ENCODE assay signal across 1 cellular context in the genomic region with DNA sequence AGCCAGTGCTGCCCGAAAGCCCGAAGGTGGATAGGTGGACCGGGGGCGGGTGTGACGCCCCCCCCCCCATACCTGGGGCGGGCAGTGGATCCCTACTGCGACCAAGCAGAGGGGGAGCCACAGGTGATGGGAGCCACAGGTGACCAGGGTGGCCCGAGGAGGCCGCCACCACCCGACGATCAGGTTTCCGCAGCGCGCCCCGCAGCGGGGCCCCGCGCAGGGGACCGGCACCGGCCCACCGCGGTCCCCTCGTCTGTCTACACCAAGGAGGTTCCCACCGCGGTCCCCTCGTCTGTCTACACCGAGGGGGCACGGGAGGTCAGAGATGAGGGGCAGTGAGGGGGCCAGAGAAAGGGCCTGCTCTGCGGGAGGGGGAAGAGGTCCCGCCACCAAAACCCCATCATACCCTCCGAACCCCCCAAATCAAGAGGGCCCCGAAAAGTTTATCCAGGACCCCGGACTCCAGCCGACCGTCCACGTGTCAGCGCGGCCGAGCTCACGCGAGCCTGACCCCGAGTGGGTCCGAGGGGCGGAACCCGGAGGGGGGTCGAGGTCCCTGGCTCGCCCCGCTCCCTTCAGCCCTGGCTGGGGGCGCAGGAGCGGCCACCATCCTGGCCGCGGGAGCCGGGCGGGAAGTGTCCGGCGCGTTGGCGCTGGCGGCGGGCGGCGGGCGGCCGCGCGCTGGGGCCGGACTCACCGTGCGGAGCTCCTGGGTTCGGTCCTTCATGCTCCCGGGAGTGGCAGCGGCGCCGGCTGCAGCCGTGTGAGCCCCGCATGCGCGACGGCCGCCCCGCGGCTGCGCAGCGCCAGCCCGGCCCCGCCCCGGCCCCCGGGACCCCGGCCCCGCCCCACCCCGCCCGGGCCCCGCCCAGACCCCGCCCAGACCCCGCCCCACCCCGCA.
TF ChIP-seq lines count a peak whose summit lies in the region.

A gene (minus strand): TSS at position 765 of the 901 bp plus-strand sequence. CDS start 38 bp downstream, at position 727.

TF ChIP-seq in HepG2, 621 proteins besides CTCF, POLR2A, EP300 and RAD21 (continued from another document and continues in another):
- TF ChIP-seq SAP130 (CRISPR knock-in tag; IDR thresholded peaks at IDR 0.05; ENCODE audit: low read depth), result 0 out of 2 replicates have a peak, but pooled peaks have one; percentile 31
- no peak for TF ChIP-seq MTF2 (CRISPR knock-in tag; IDR thresholded peaks at IDR 0.05; ENCODE audit: borderline replicate concordance)
- peak; percentile 37; the same call in 1 of the 2 replicates for TF ChIP-seq SALL2 (CRISPR knock-in tag; IDR thresholded peaks at IDR 0.05)
- peak; percentile 69; the same call in 1 of the 2 replicates for TF ChIP-seq ZNF547 (CRISPR knock-in tag; IDR thresholded peaks at IDR 0.05)
- TF ChIP-seq HNF4G (IDR thresholded peaks at IDR 0.05; ENCODE audit: borderline replicate concordance, low read depth, low read length), result no peak
- TF ChIP-seq HNF4G (CRISPR knock-in tag; IDR thresholded peaks at IDR 0.05; ENCODE audit: borderline replicate concordance, low read depth), result 0 out of 2 replicates have a peak, but pooled peaks have one; percentile 28
- TF ChIP-seq ZNF883 (CRISPR knock-in tag; IDR thresholded peaks at IDR 0.05; ENCODE audit: not compliant biosample characterization), result no peak
- TF ChIP-seq FOXK2 (IDR thresholded peaks at IDR 0.05), result no peak
- 0 out of 2 replicates have a peak, but pooled peaks have one; percentile 30 for TF ChIP-seq ZNF563 (CRISPR knock-in tag; IDR thresholded peaks at IDR 0.05)
- TF ChIP-seq, protein P1, sequence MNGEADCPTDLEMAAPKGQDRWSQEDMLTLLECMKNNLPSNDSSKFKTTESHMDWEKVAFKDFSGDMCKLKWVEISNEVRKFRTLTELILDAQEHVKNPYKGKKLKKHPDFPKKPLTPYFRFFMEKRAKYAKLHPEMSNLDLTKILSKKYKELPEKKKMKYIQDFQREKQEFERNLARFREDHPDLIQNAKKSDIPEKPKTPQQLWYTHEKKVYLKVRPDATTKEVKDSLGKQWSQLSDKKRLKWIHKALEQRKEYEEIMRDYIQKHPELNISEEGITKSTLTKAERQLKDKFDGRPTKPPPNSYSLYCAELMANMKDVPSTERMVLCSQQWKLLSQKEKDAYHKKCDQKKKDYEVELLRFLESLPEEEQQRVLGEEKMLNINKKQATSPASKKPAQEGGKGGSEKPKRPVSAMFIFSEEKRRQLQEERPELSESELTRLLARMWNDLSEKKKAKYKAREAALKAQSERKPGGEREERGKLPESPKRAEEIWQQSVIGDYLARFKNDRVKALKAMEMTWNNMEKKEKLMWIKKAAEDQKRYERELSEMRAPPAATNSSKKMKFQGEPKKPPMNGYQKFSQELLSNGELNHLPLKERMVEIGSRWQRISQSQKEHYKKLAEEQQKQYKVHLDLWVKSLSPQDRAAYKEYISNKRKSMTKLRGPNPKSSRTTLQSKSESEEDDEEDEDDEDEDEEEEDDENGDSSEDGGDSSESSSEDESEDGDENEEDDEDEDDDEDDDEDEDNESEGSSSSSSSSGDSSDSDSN (CRISPR knock-in tag; IDR thresholded peaks at IDR 0.05), result peak; percentile 46; the same call in 1 of the 2 replicates
- TF ChIP-seq, protein P2, sequence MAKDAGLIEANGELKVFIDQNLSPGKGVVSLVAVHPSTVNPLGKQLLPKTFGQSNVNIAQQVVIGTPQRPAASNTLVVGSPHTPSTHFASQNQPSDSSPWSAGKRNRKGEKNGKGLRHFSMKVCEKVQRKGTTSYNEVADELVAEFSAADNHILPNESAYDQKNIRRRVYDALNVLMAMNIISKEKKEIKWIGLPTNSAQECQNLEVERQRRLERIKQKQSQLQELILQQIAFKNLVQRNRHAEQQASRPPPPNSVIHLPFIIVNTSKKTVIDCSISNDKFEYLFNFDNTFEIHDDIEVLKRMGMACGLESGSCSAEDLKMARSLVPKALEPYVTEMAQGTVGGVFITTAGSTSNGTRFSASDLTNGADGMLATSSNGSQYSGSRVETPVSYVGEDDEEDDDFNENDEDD (CRISPR knock-in tag; IDR thresholded peaks at IDR 0.05; ENCODE audit: borderline replicate concordance), result 0 out of 2 replicates have a peak, but pooled peaks have one; percentile 5
- 0 out of 2 replicates have a peak, but pooled peaks have one; percentile 60 for TF ChIP-seq ZNF572 (CRISPR knock-in tag; IDR thresholded peaks at IDR 0.05)
- 0 out of 2 replicates have a peak, but pooled peaks have one; percentile 6 for TF ChIP-seq HNRNPL (IDR thresholded peaks at IDR 0.05; ENCODE audit: low read depth, low read length)
- TF ChIP-seq ZNF121 (CRISPR knock-in tag; IDR thresholded peaks at IDR 0.05), result no peak
- TF ChIP-seq, protein P3, sequence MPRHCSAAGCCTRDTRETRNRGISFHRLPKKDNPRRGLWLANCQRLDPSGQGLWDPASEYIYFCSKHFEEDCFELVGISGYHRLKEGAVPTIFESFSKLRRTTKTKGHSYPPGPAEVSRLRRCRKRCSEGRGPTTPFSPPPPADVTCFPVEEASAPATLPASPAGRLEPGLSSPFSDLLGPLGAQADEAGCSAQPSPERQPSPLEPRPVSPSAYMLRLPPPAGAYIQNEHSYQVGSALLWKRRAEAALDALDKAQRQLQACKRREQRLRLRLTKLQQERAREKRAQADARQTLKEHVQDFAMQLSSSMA (CRISPR knock-in tag; IDR thresholded peaks at IDR 0.05), result no peak
- no peak for TF ChIP-seq ZNF205 (CRISPR knock-in tag; IDR thresholded peaks at IDR 0.05)
- TF ChIP-seq PITX1 (CRISPR knock-in tag; IDR thresholded peaks at IDR 0.05), result no peak
- TF ChIP-seq, protein P4, sequence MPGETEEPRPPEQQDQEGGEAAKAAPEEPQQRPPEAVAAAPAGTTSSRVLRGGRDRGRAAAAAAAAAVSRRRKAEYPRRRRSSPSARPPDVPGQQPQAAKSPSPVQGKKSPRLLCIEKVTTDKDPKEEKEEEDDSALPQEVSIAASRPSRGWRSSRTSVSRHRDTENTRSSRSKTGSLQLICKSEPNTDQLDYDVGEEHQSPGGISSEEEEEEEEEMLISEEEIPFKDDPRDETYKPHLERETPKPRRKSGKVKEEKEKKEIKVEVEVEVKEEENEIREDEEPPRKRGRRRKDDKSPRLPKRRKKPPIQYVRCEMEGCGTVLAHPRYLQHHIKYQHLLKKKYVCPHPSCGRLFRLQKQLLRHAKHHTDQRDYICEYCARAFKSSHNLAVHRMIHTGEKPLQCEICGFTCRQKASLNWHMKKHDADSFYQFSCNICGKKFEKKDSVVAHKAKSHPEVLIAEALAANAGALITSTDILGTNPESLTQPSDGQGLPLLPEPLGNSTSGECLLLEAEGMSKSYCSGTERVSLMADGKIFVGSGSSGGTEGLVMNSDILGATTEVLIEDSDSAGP (CRISPR knock-in tag; IDR thresholded peaks at IDR 0.05; ENCODE audit: borderline replicate concordance), result peak; percentile 35; the same call in 1 of the 2 replicates
- TF ChIP-seq RORA (CRISPR knock-in tag; IDR thresholded peaks at IDR 0.05), result no peak
- no peak for TF ChIP-seq ZNF567 (CRISPR knock-in tag; IDR thresholded peaks at IDR 0.05; ENCODE audit: borderline replicate concordance)
- TF ChIP-seq KLF12 (CRISPR knock-in tag; IDR thresholded peaks at IDR 0.05; ENCODE audit: borderline replicate concordance), result 0 out of 2 replicates have a peak, but pooled peaks have one; percentile 11
- TF ChIP-seq NFRKB (IDR thresholded peaks at IDR 0.05), result no peak
- TF ChIP-seq, protein P5, sequence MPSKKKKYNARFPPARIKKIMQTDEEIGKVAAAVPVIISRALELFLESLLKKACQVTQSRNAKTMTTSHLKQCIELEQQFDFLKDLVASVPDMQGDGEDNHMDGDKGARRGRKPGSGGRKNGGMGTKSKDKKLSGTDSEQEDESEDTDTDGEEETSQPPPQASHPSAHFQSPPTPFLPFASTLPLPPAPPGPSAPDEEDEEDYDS (CRISPR knock-in tag; IDR thresholded peaks at IDR 0.05), result no peak
- TF ChIP-seq, protein P6, sequence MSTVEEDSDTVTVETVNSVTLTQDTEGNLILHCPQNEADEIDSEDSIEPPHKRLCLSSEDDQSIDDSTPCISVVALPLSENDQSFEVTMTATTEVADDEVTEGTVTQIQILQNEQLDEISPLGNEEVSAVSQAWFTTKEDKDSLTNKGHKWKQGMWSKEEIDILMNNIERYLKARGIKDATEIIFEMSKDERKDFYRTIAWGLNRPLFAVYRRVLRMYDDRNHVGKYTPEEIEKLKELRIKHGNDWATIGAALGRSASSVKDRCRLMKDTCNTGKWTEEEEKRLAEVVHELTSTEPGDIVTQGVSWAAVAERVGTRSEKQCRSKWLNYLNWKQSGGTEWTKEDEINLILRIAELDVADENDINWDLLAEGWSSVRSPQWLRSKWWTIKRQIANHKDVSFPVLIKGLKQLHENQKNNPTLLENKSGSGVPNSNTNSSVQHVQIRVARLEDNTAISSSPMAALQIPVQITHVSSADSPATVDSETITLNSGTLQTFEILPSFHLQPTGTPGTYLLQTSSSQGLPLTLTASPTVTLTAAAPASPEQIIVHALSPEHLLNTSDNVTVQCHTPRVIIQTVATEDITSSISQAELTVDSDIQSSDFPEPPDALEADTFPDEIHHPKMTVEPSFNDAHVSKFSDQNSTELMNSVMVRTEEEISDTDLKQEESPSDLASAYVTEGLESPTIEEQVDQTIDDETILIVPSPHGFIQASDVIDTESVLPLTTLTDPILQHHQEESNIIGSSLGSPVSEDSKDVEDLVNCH (CRISPR knock-in tag; IDR thresholded peaks at IDR 0.05), result no peak
- TF ChIP-seq ZNF816 (CRISPR knock-in tag; IDR thresholded peaks at IDR 0.05; ENCODE audit: borderline replicate concordance), result no peak
- TF ChIP-seq HNRNPLL (IDR thresholded peaks at IDR 0.05; ENCODE audit: low read depth, low read length, poor library complexity, severe bottlenecking), result no peak
- TF ChIP-seq, protein P7, sequence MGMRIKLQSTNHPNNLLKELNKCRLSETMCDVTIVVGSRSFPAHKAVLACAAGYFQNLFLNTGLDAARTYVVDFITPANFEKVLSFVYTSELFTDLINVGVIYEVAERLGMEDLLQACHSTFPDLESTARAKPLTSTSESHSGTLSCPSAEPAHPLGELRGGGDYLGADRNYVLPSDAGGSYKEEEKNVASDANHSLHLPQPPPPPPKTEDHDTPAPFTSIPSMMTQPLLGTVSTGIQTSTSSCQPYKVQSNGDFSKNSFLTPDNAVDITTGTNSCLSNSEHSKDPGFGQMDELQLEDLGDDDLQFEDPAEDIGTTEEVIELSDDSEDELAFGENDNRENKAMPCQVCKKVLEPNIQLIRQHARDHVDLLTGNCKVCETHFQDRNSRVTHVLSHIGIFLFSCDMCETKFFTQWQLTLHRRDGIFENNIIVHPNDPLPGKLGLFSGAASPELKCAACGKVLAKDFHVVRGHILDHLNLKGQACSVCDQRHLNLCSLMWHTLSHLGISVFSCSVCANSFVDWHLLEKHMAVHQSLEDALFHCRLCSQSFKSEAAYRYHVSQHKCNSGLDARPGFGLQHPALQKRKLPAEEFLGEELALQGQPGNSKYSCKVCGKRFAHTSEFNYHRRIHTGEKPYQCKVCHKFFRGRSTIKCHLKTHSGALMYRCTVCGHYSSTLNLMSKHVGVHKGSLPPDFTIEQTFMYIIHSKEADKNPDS (CRISPR knock-in tag; IDR thresholded peaks at IDR 0.05), result no peak
- TF ChIP-seq, protein P8, sequence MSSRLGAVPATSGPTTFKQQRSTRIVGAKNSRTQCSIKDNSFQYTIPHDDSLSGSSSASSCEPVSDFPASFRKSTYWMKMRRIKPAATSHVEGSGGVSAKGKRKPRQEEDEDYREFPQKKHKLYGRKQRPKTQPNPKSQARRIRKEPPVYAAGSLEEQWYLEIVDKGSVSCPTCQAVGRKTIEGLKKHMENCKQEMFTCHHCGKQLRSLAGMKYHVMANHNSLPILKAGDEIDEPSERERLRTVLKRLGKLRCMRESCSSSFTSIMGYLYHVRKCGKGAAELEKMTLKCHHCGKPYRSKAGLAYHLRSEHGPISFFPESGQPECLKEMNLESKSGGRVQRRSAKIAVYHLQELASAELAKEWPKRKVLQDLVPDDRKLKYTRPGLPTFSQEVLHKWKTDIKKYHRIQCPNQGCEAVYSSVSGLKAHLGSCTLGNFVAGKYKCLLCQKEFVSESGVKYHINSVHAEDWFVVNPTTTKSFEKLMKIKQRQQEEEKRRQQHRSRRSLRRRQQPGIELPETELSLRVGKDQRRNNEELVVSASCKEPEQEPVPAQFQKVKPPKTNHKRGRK (CRISPR knock-in tag; IDR thresholded peaks at IDR 0.05), result no peak
- TF ChIP-seq NR2F2 (IDR thresholded peaks at IDR 0.05; ENCODE audit: borderline replicate concordance, low read depth), result no peak
- TF ChIP-seq RBFOX2 (IDR thresholded peaks at IDR 0.05; ENCODE audit: low read depth, low read length), result peak; percentile 63
- no peak; the same call in 1 of the 2 replicates for TF ChIP-seq ZNF891 (CRISPR knock-in tag; IDR thresholded peaks at IDR 0.05)
- no peak for TF ChIP-seq RFX5 (IDR thresholded peaks at IDR 0.05; ENCODE audit: low read depth, low read length)
- TF ChIP-seq, protein P9, sequence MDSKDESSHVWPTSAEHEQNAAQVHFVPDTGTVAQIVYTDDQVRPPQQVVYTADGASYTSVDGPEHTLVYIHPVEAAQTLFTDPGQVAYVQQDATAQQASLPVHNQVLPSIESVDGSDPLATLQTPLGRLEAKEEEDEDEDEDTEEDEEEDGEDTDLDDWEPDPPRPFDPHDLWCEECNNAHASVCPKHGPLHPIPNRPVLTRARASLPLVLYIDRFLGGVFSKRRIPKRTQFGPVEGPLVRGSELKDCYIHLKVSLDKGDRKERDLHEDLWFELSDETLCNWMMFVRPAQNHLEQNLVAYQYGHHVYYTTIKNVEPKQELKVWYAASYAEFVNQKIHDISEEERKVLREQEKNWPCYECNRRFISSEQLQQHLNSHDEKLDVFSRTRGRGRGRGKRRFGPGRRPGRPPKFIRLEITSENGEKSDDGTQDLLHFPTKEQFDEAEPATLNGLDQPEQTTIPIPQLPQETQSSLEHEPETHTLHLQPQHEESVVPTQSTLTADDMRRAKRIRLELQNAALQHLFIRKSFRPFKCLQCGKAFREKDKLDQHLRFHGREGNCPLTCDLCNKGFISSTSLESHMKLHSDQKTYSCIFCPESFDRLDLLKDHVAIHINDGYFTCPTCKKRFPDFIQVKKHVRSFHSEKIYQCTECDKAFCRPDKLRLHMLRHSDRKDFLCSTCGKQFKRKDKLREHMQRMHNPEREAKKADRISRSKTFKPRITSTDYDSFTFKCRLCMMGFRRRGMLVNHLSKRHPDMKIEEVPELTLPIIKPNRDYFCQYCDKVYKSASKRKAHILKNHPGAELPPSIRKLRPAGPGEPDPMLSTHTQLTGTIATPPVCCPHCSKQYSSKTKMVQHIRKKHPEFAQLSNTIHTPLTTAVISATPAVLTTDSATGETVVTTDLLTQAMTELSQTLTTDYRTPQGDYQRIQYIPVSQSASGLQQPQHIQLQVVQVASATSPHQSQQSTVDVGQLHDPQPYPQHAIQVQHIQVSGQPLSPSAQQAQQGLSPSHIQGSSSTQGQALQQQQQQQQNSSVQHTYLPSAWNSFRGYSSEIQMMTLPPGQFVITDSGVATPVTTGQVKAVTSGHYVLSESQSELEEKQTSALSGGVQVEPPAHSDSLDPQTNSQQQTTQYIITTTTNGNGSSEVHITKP (CRISPR knock-in tag; IDR thresholded peaks at IDR 0.05; ENCODE audit: low read depth), result no peak
- TF ChIP-seq, protein P10, sequence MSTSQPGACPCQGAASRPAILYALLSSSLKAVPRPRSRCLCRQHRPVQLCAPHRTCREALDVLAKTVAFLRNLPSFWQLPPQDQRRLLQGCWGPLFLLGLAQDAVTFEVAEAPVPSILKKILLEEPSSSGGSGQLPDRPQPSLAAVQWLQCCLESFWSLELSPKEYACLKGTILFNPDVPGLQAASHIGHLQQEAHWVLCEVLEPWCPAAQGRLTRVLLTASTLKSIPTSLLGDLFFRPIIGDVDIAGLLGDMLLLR (CRISPR knock-in tag; IDR thresholded peaks at IDR 0.05), result no peak
- TF ChIP-seq POLR2G (IDR thresholded peaks at IDR 0.05; ENCODE audit: low read depth, low read length), result 0 out of 2 replicates have a peak, but pooled peaks have one; percentile 35
- TF ChIP-seq BRCA1 (CRISPR knock-in tag; IDR thresholded peaks at IDR 0.05), result no peak
- TF ChIP-seq EHMT2 (IDR thresholded peaks at IDR 0.05; ENCODE audit: borderline replicate concordance, low read depth, low read length), result no peak
